ENCODE assay signal across 15 cellular contexts in the genomic region with DNA sequence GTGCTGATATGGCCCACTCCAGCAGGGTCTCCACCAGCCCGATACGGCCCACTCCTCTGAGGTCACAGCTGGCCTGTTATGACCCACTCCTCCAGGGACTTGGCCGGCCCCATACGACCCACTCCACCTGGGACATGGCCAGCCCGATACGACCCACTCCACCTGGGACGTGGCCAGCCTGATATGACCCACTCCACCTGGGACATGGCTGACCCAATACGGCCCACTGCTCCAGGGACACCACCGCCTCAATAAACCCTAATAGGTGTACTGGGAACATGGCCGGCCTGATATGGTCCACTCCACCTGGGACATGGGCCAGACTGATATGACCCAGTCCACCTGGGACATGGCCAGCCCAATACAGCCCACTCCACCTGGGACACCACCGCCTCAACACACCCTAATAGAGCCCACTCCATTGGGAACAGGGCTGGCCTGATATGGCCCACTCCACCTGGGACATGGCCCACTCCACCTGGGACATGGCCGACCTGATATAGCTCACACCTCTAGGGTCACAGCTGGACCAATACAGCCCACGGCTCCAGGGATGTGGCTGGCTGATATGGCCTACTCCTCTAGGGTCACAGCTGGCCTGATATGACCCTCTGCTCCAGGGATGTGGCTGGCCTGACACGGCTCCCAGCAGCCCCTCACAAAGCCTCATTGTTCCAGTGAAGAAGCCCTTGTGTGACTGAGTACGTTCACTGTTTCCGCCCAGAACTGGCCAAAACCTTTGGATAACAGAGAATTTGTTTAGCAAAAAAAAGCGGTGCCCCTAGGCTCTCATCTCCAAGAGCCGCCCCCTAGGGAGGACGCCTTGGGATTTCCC.
A peak's percentile ranks its signal among the peaks of the same experiment; 100 is the strongest.
DNase-seq lines count a peak whose midpoint lies in the region; ATAC-seq and TF ChIP-seq lines count a peak whose summit lies in the region.
"Had no signal": no experiment of that assay in that cellular context is flagged by ENCODE, and none has a peak within 500 bp of the region (broad histone marks: within the 10 kb centered on the region; RNA-seq: fewer than 3 reads in every experiment).

No MANE protein-coding gene starts in this region.

- DNase-seq in activated T-cell treated with anti-CD3 and anti-CD28 coated beads, Interleukin-2, amount 50 U/mL, for 1 hour: peak; percentile 12
- no peak for DNase-seq in activated T-cell treated with anti-CD3 and anti-CD28 coated beads, Interleukin-2, amount 50 U/mL, for 48 hours
- DNase-seq in epidermal melanocyte (ENCODE audit: insufficient read length, low spot score) (peak; percentile 92), mucosa of descending colon (peak in 2 of 3 donors; percentile 16 to 37), tibial artery (peak; percentile 18 to 55), kidney glomerular epithelial cell (lab: John Stamatoyannopoulos, UW) (no peak), A673 (ENCODE audit: low spot score) (no peak)
- DNase-seq: activated B cell treated with CpG ODN at 0.5 μM for 24 hours; dermis blood vessel endothelial cell; NCI-H1417 treated with DMSO at 0.1 percent for 48 hours; NCI-H510A treated with DMSO at 0.1 percent for 48 hours; PC-3; stimulated activated CD4-positive, alpha-beta T cell treated with anti-CD3 and anti-CD28 coated beads, Interleukin-4, amount 100 ng/mL, for 24 hours had no signal

- ATAC-seq in mucosa of descending colon: no peak
- ATAC-seq in GM19455 (IDR thresholded peaks at IDR 0.05; ENCODE audit: unreplicated experiment): no peak
- ATAC-seq: K562, PC-3 had no signal

- H3K4me1 ChIP-seq in mucosa of descending colon (ENCODE audit: low read depth) (peaks cover 4% of the 10 kb centered on the region), tibial artery (peaks cover 0 to 6% (median 2%) of the 10 kb centered on the region in 4 donors), A673 (ENCODE audit: insufficient read depth, low read length, poor library complexity, severe bottlenecking) (no peaks in the 10 kb centered on the region)

- intact Hi-C loops in mucosa of descending colon (cut with DNase I, micrococcal nuclease) (no loop called here), tibial artery (cut with DNase I; ENCODE audit: low total_unique reads) (no loop called here), A673 (cut with micrococcal nuclease; ENCODE audit: unreplicated experiment) (no loop called here)

- no TSS peak for BruUV-seq in A673 (replicated peaks; lab: Mats Ljungman, UMichigan)

- H3K27me3 ChIP-seq in tibial artery (no peaks in the 10 kb centered on the region), A673 (replicated peaks; ENCODE audit: insufficient read depth, low read depth, low read length, poor library complexity) (no peaks in the 10 kb centered on the region)

- H3K4me3 ChIP-seq in mucosa of descending colon (no peak overlapping the region), tibial artery (no peak overlapping the region), A673 (ENCODE audit: low read depth, low read length, poor library complexity, severe bottlenecking) (no peak overlapping the region)
- H3K4me3 ChIP-seq: K562 had no signal

- H3K27ac ChIP-seq in tibial artery (no peak overlapping the region), A673 (ENCODE audit: low read depth, low read length, poor library complexity, severe bottlenecking) (no peak overlapping the region)

- CTCF ChIA-PET in A673 (lab: Charles Lee): no interaction called here

- H3K9me3 ChIP-seq in mucosa of descending colon: no peaks in the 10 kb centered on the region
- no peaks in the 10 kb centered on the region for H3K9me3 ChIP-seq in tibial artery
- H3K9me3 ChIP-seq in A673 (ENCODE audit: low read depth, low read length, poor library complexity, severe bottlenecking): no peaks in the 10 kb centered on the region

- H3K36me3 ChIP-seq in mucosa of descending colon (ENCODE audit: low read depth) (no peaks in the 10 kb centered on the region), tibial artery (peaks cover 8 to 68% (median 32%) of the 10 kb centered on the region in 3 donors), A673 (ENCODE audit: insufficient read depth, low read length, poor library complexity, severe bottlenecking) (peaks cover 4% of the 10 kb centered on the region)

- POLR2A ChIA-PET in A673 (lab: Charles Lee; ENCODE audit: low non-redundant PET): no interaction called here

- TF ChIP-seq CTCF in mucosa of descending colon (IDR thresholded peaks at IDR 0.05) (no peak), tibial artery (IDR thresholded peaks at IDR 0.05) (no peak), A673 (conservative IDR thresholded peaks at IDR 0.05; ENCODE audit: low read depth, low read length) (no peak)

Comparison
In these comparisons a context has a peak if more than half of its experiments do, and no peak if none do; other contexts are left out.
1. DNase-seq: peak in activated T-cell treated with anti-CD3 and anti-CD28 coated beads, Interleukin-2, amount 50 U/mL, for 1 hour (single experiment), epidermal melanocyte (single experiment), mucosa of descending colon (2 of 3) and tibial artery (2 of 2); none in activated T-cell treated with anti-CD3 and anti-CD28 coated beads, Interleukin-2, amount 50 U/mL, for 48 hours (0 of 2), kidney glomerular epithelial cell (single experiment) and A673 (single experiment).